ENCODE assay signal across 9 cellular contexts in the genomic region with DNA sequence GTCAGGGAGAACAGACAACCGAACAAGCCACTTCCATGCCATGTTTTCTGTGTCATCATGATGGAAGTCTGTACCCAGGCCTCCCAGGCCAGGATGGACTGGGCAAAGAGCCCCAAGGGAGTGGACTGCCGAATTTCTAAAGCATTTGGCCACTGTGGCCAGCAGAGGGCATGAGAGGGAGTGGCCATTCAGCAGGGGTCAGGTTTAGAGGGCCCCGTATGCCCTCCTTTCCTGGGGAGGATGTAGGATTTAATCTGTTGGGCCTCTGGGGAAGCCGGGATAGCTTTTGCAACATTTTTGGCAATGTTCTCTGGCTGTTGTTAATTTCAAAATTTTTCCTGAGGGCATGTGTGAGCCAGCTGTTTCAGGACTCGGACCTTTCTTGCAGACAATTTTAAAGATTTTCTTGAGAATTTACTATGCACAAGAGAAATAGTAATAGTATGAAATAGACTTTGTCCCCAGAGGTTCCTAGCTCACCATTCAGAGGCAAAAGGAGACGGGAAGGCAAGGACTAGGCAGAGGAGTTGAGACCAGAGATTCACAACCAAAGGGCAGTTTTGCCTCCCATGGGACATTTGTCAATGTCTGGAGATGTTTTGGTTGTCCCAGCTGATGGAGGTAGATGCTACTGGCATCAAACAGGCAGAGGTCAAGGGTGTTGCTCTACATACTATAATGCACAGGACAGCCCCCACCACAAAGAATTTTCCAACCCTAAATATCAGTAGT. TPM values are rescaled to one million over a fixed set of nuclear protein-coding genes. Genes with fewer than 3 reads are reported as not detected.
DNase-seq lines count a peak whose midpoint lies in the region; ATAC-seq, FAIRE-seq and TF ChIP-seq lines count a peak whose summit lies in the region.
"Had no signal": no experiment of that assay in that cellular context is flagged by ENCODE, and none has a peak within 500 bp of the region (broad histone marks: within the 10 kb centered on the region; RNA-seq: fewer than 3 reads in every experiment).

No MANE protein-coding gene starts in this region.

- peaks cover 0 to 7% (median 4%) of the 10 kb centered on the region in 5 donors for H3K9me3 Mint-ChIP-seq in CD8-positive, alpha-beta memory T cell

- H3K36me3 Mint-ChIP-seq in CD8-positive, alpha-beta memory T cell = peaks cover 0 to 7% (median 2%) of the 10 kb centered on the region in 3 donors

- TF ChIP-seq POLR2A in GM12891 (IDR thresholded peaks at IDR 0.05; ENCODE audit: low read depth, low read length) = no peak

- FAIRE-seq in small intestine (lab: Jason Lieb, UNC) (no peak), GM12891 (lab: Jason Lieb, UNC) (no peak)
- FAIRE-seq: TTC549 had no signal

- CTCF ChIA-PET in CD8-positive, alpha-beta memory T cell (lab: Charles Lee) = interaction anchor here (1.0 kb wide), 1 partner anchor 10 kb away, joined by 3 read pairs; no protein-coding TSS in a partner anchor

- TF ChIP-seq CTCF in GM12865 (IDR thresholded peaks at IDR 0.05; ENCODE audit: insufficient read depth, low read depth, low read length, missing control alignments) (peak; percentile 36), psoas muscle (IDR thresholded peaks at IDR 0.05) (peak; percentile 49)

- H3K27ac Mint-ChIP-seq in CD8-positive, alpha-beta memory T cell = no peak overlapping the region

- H3K27me3 Mint-ChIP-seq in CD8-positive, alpha-beta memory T cell = peaks cover 8 to 15% of the 10 kb centered on the region in 2 donors

- H3K4me3 Mint-ChIP-seq in CD8-positive, alpha-beta memory T cell = no peak overlapping the region

- no peaks in the 10 kb centered on the region for H3K27me3 ChIP-seq in psoas muscle (ENCODE audit: insufficient read depth in 3 of 3, low read length in 2 of 3)
- no peaks in the 10 kb centered on the region for H3K27me3 ChIP-seq in small intestine (ENCODE audit: control insufficient read depth in 2 of 2, insufficient read depth in 2 of 2, low read length in 2 of 2)
- peaks cover 6% of the 10 kb centered on the region for H3K27me3 ChIP-seq in CD8-positive, alpha-beta memory T cell (ENCODE audit: insufficient read depth, low read length, poor library complexity, severe bottlenecking)

- H3K4me3 ChIP-seq in GM12865 (ENCODE audit: low read depth, low read length) = no peak overlapping the region
- peak overlapping the region; percentile 35 for H3K4me3 ChIP-seq in psoas muscle
- no peak overlapping the region for H3K4me3 ChIP-seq in small intestine (ENCODE audit: low read depth in 1 of 2, low read length in 2 of 2)
- H3K4me3 ChIP-seq in CD8-positive, alpha-beta memory T cell (ENCODE audit: low read length) = no peak overlapping the region

- ATAC-seq in psoas muscle (peak in 3 of 4 donors; percentile 28 to 35 (median 32)), GM21528 (IDR thresholded peaks at IDR 0.05; ENCODE audit: low FRiP score, unreplicated experiment) (no peak)

- no peaks in the 10 kb centered on the region for H3K4me1 Mint-ChIP-seq in CD8-positive, alpha-beta memory T cell

- intact Hi-C loops in psoas muscle (cut with DNase I) = no loop called here

- peak overlapping the region; percentile 96 for H3K27ac ChIP-seq in psoas muscle
- no peak overlapping the region for H3K27ac ChIP-seq in small intestine (ENCODE audit: low read depth in 1 of 2, low read length in 1 of 2)
- H3K27ac ChIP-seq in CD8-positive, alpha-beta memory T cell (ENCODE audit: low read depth, low read length) = no peak overlapping the region

- WGBS in psoas muscle, 3 donors = 15 to 27% (median 16%) methylated on average over 6 of the region's 6 CpGs
- WGBS in small intestine, 3 donors = 55 to 68% (median 62%) methylated on average over 6 of the region's 6 CpGs

- DNase-seq in GM12865 (ENCODE audit: low read depth) = no peak
- DNase-seq in RPMI7951 (ENCODE audit: low read depth) = peak; percentile 51
- DNase-seq in fibroblast of peridontal ligament (ENCODE audit: extremely low read depth) = peak; percentile 73
- DNase-seq in psoas muscle = peak; percentile 73 to 90
- no peak for DNase-seq in small intestine
- no peak for DNase-seq in GM12891 (ENCODE audit: insufficient read length, low spot score)
- no peak for DNase-seq in CD8-positive, alpha-beta memory T cell

- H3K4me1 ChIP-seq in psoas muscle (peaks cover 70% of the 10 kb centered on the region), small intestine (ENCODE audit: control insufficient read depth in 2 of 2, insufficient read depth in 1 of 2, low read depth in 1 of 2, low read length in 1 of 2) (no peaks in the 10 kb centered on the region)
- H3K4me1 ChIP-seq in CD8-positive, alpha-beta memory T cell (ENCODE audit: insufficient read depth, low read length) = no peaks in the 10 kb centered on the region

- POLR2A ChIA-PET in CD8-positive, alpha-beta memory T cell (lab: Charles Lee) = no interaction called here

- H3K9me3 ChIP-seq in psoas muscle = no peaks in the 10 kb centered on the region
- H3K9me3 ChIP-seq in small intestine (ENCODE audit: control insufficient read depth, low read depth) = no peaks in the 10 kb centered on the region
- H3K9me3 ChIP-seq in CD8-positive, alpha-beta memory T cell (ENCODE audit: low read length) = peaks cover 4% of the 10 kb centered on the region

- H3K36me3 ChIP-seq in psoas muscle (ENCODE audit: insufficient read depth in 1 of 2, low read depth in 1 of 2) (peaks cover 0 to 13% of the 10 kb centered on the region in 2 donors), small intestine (ENCODE audit: control insufficient read depth in 2 of 2, insufficient read depth in 2 of 2, low read length in 2 of 2) (peaks cover 0 to 3% of the 10 kb centered on the region in 2 donors)
- no peaks in the 10 kb centered on the region for H3K36me3 ChIP-seq in CD8-positive, alpha-beta memory T cell (ENCODE audit: insufficient read depth, low read length)

TF ChIP-seq in GM12891, 5 proteins besides CTCF, POLR2A, EP300 and RAD21:
- TF ChIP-seq PAX5 (IDR thresholded peaks at IDR 0.05; ENCODE audit: insufficient read depth, low read length, severe bottlenecking) (no peak), POU2F2 (IDR thresholded peaks at IDR 0.05; ENCODE audit: low read depth, low read length) (no peak), TAF1 (IDR thresholded peaks at IDR 0.05; ENCODE audit: low read depth, low read length) (no peak), POLR2AphosphoS5 (IDR thresholded peaks at IDR 0.05; ENCODE audit: low read depth, low read length) (no peak), SPI1 (IDR thresholded peaks at IDR 0.05; ENCODE audit: low read depth, low read length) (no peak)

RNA-seq across cellular contexts. Expression of a gene that starts 18.0 kb away (rescaled TPM):
- 4.5 and 7.6 TPM in 2 replicates for total RNA-seq in RPMI7951 (2014; rRNA removed; shearing (Covaris generic))
- 100 to 1,000 TPM; 113 to 503 (median 331) TPM for total RNA-seq in psoas muscle
- polyA plus RNA-seq in psoas muscle (100 to 1,000 TPM in 2 of 3 donors, 10 to 100 TPM in 1; 27.0 to 275 (median 136) TPM), small intestine (10 to 100 TPM in 2 of 3 donors, 1 to 10 TPM in 1; 7.0 to 40.5 (median 12.3) TPM)
- 0.33 TPM for polyA plus RNA-seq in GM12891 (2012; ENCODE audit: low read depth, missing spikeins)
- 1 to 10 TPM; 7.8 to 7.9 TPM for total RNA-seq in CD8-positive, alpha-beta memory T cell
- 1.4 TPM for polyA plus RNA-seq in CD8-positive, alpha-beta memory T cell

RNA-seq across cellular contexts. Expression of a gene that starts 37.0 kb away (rescaled TPM):
- 31.0 and 32.2 TPM in 2 replicates for total RNA-seq in RPMI7951 (2014; rRNA removed; shearing (Covaris generic))
- 10 to 100 TPM; 40.4 to 68.9 (median 42.1) TPM for total RNA-seq in psoas muscle
- polyA plus RNA-seq in psoas muscle = 10 to 100 TPM; 34.3 to 93.1 (median 36.7) TPM
- polyA plus RNA-seq in small intestine = 10 to 100 TPM; 11.9 to 38.7 (median 14.8) TPM
- polyA plus RNA-seq in GM12891 (2012; ENCODE audit: low read depth, missing spikeins) = 31.9 TPM
- total RNA-seq in CD8-positive, alpha-beta memory T cell = 100 to 1,000 TPM in 1 of 2 experiments, 10 to 100 TPM in 1; 92.3 to 101 TPM
- 37.7 TPM for polyA plus RNA-seq in CD8-positive, alpha-beta memory T cell

RNA-seq across cellular contexts. Expression of a gene that starts 41.1 kb away (rescaled TPM):
- 12.9 and 20.3 TPM in 2 replicates for total RNA-seq in RPMI7951 (2014; rRNA removed; shearing (Covaris generic))
- total RNA-seq in psoas muscle = 10 to 100 TPM in 3 of 4 donors, 1 to 10 TPM in 1; 7.3 to 25.3 (median 17.7) TPM
- 10 to 100 TPM; 28.0 to 50.4 (median 28.5) TPM for polyA plus RNA-seq in psoas muscle
- polyA plus RNA-seq in small intestine = 10 to 100 TPM in 1 of 3 donors, 1 to 10 TPM in 2; 4.2 to 17.8 (median 4.9) TPM
- polyA plus RNA-seq in GM12891 (2012; ENCODE audit: low read depth, missing spikeins) = 20.5 TPM
- total RNA-seq in CD8-positive, alpha-beta memory T cell = 10 to 100 TPM; 41.3 to 42.9 TPM
- 16.4 TPM for polyA plus RNA-seq in CD8-positive, alpha-beta memory T cell

Comparison
In these comparisons a context has a peak if more than half of its experiments do, and no peak if none do; other contexts are left out.
1. DNase-seq: peak in RPMI7951 (single experiment), fibroblast of peridontal ligament (single experiment) and psoas muscle (2 of 2); none in GM12865 (single experiment), small intestine (single experiment), GM12891 (single experiment) and CD8-positive, alpha-beta memory T cell (0 of 5).
2. RNA of a gene that starts 18.0 kb away (total RNA-seq): 113 to 503 TPM in psoas muscle; 7.8 to 7.9 TPM in CD8-positive, alpha-beta memory T cell and 4.5 to 7.6 TPM in RPMI7951; every median in the first group is over 10 times any median in the second.